22 cellular contexts compared by ENCODE assay signal in genomic region chr1:77316006-77316405, GRCh38. TPM values are rescaled to one million over a fixed set of nuclear protein-coding genes. Genes with fewer than 3 reads are reported as not detected.
A peak's percentile ranks its signal among the peaks of the same experiment; 100 is the strongest.
DNase-seq lines count a peak whose midpoint lies in the region; ATAC-seq and TF ChIP-seq lines count a peak whose summit lies in the region.
"Had no signal": no experiment of that assay in that cellular context is flagged by ENCODE, and none has a peak within 500 bp of the region (broad histone marks: within the 10 kb centered on the region; RNA-seq: fewer than 3 reads in every experiment).

No MANE protein-coding gene starts in this region.

- H3K4me1 Mint-ChIP-seq in naive thymus-derived CD8-positive, alpha-beta T cell = peaks cover 18 to 42% (median 27%) of the 10 kb centered on the region in 4 donors

- POLR2A ChIA-PET in naive thymus-derived CD8-positive, alpha-beta T cell (lab: Charles Lee) = no interaction called here

- no peak for ATAC-seq in naive thymus-derived CD8-positive, alpha-beta T cell
- ATAC-seq: A549, right lobe of liver had no signal

- H3K27me3 ChIP-seq in kidney epithelial cell (ENCODE audit: control insufficient read depth, insufficient read depth, low read length) (no peaks in the 10 kb centered on the region), HAP-1 (ENCODE audit: low read depth) (peaks cover 6% of the 10 kb centered on the region; the same call in 1 of the 2 replicates), uterus (no peaks in the 10 kb centered on the region)
- H3K27me3 ChIP-seq: right lobe of liver had no signal

- intact Hi-C loops in uterus (cut with DNase I; ENCODE audit: low total_unique reads) = no loop called here
- intact Hi-C loops in posterior cingulate gyrus (cut with DNase I) = no loop called here

- H3K27me3 Mint-ChIP-seq in naive thymus-derived CD8-positive, alpha-beta T cell = no peaks in the 10 kb centered on the region

- H3K36me3 Mint-ChIP-seq in naive thymus-derived CD8-positive, alpha-beta T cell = peaks cover 0 to 31% (median 24%) of the 10 kb centered on the region in 3 donors

- in situ Hi-C loops in HAP-1 (cut with MboI; ENCODE audit: low sequenced_read_pairs) = no loop called here

- H3K27ac ChIP-seq in uterus = no peak overlapping the region
- H3K27ac ChIP-seq: right lobe of liver had no signal

- no peak for TF ChIP-seq POLR2A in uterus (IDR thresholded peaks at IDR 0.05)

- H3K9me3 ChIP-seq in HAP-1 (no peaks in the 10 kb centered on the region), uterus (no peaks in the 10 kb centered on the region)
- H3K9me3 ChIP-seq: A549, right lobe of liver had no signal

- no peak overlapping the region for H3K4me3 Mint-ChIP-seq in naive thymus-derived CD8-positive, alpha-beta T cell
- H3K4me3 Mint-ChIP-seq: neural crest cell had no signal

- peaks cover 0 to 15% (median 2%) of the 10 kb centered on the region in 9 donors for H3K9me3 Mint-ChIP-seq in naive thymus-derived CD8-positive, alpha-beta T cell

- H3K4me3 ChIP-seq in choroid plexus epithelial cell (ENCODE audit: low read depth, low read length) = no peak overlapping the region
- H3K4me3 ChIP-seq in kidney epithelial cell (ENCODE audit: low read depth, low read length) = no peak overlapping the region
- no peak overlapping the region for H3K4me3 ChIP-seq in HAP-1
- no peak overlapping the region for H3K4me3 ChIP-seq in uterus
- H3K4me3 ChIP-seq: A549, lung, right lobe of liver had no signal

- no peaks in the 10 kb centered on the region for H3K36me3 ChIP-seq in kidney epithelial cell (ENCODE audit: control insufficient read depth, insufficient read depth, low read length)
- no peaks in the 10 kb centered on the region for H3K36me3 ChIP-seq in HAP-1 (replicated peaks)
- H3K36me3 ChIP-seq in uterus = no peaks in the 10 kb centered on the region
- H3K36me3 ChIP-seq: right lobe of liver had no signal

- DNase-seq in AG08395 (ENCODE audit: low spot score) (peak; percentile 15), HK-2 (ENCODE audit: unreplicated experiment) (peak; percentile 36), choroid plexus epithelial cell (ENCODE audit: low read depth) (peak; percentile 10), kidney epithelial cell (ENCODE audit: low read depth) (peak; percentile 71), HAP-1 (ENCODE audit: low spot score in 2 of 2) (no peak), uterus (no peak), posterior cingulate gyrus (no peak)
- DNase-seq in naive thymus-derived CD8-positive, alpha-beta T cell = no peak
- DNase-seq: activated effector memory CD4-positive, alpha-beta T cell treated with anti-CD3 and anti-CD28 coated beads, Interleukin-2, amount 50 U/mL, for 16 hours; aorta; COR-L47; dermis blood vessel endothelial cell; KG1; NCI-H1436 treated with DMSO at 0.1 percent for 48 hours; NCI-H345; right lobe of liver; SHP77; stimulated activated CD4-positive, alpha-beta T cell treated with anti-CD3 and anti-CD28 coated beads, Interleukin-4, amount 100 ng/mL, for 1 hour; stimulated activated CD8-positive, alpha-beta memory T cell treated with anti-CD3 and anti-CD28 coated beads, Interleukin-4, amount 100 ng/mL, for 48 hours had no signal

- H3K4me1 ChIP-seq in HAP-1 (no peaks in the 10 kb centered on the region), uterus (no peaks in the 10 kb centered on the region)
- H3K4me1 ChIP-seq: right lobe of liver had no signal

- TF ChIP-seq CTCF in choroid plexus epithelial cell (conservative IDR thresholded peaks at IDR 0.05; ENCODE audit: low read depth, low read length) (no peak), kidney epithelial cell (IDR thresholded peaks at IDR 0.05; ENCODE audit: insufficient read depth, low read length, poor library complexity, severe bottlenecking) (no peak), uterus (IDR thresholded peaks at IDR 0.05) (no peak)

- H3K27ac Mint-ChIP-seq in naive thymus-derived CD8-positive, alpha-beta T cell = peak overlapping the region in 1 of 10 donors; percentile 53

RNA-seq across cellular contexts. Expression of gene AK5, which starts 34.2 kb away (rescaled TPM):
- total RNA-seq in kidney epithelial cell (1.8 and 8.6 TPM in 2 replicates), uterus (1 to 10 TPM in 1 of 4 donors, under 1 TPM in 1, not detected in 2; 0.88 to 4.6 TPM)
- total RNA-seq in naive thymus-derived CD8-positive, alpha-beta T cell = 10 to 100 TPM; 35.9 to 41.5 TPM
- 10 to 100 TPM; 42.9 to 58.9 (median 45.0) TPM for polyA plus RNA-seq in naive thymus-derived CD8-positive, alpha-beta T cell

Comparison
In these comparisons a context has a peak if more than half of its experiments do, and no peak if none do; other contexts are left out.
1. DNase-seq: peak in AG08395 (single experiment), HK-2 (single experiment), choroid plexus epithelial cell (single experiment) and kidney epithelial cell (single experiment); none in HAP-1 (0 of 2), naive thymus-derived CD8-positive, alpha-beta T cell (0 of 10), uterus (0 of 2) and posterior cingulate gyrus (0 of 10).